ENCODE assay signal across 11 cellular contexts in the genomic region with DNA sequence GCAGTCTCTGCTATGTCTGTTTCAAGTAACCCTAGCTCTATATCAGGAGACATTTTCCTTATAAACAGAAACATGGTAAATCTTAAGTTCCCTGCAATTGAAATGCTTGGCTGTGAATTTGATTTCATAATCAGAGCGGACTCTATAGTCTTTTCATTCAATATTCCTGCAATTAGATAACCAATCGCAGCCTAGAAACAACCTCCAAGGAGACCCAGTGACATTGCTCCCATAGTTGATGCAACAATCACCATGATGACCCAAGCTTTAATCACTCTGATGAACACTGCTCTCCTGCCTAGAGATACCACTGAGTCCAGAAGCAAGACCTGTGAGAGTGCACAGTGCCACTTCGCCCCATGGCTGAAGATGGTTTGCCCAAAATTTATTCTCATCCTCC. TPM values are rescaled to one million over a fixed set of nuclear protein-coding genes. Genes with fewer than 3 reads are reported as not detected.
"Had no signal": no experiment of that assay in that cellular context is flagged by ENCODE, and none has a peak within 500 bp of the region (broad histone marks: within the 10 kb centered on the region; RNA-seq: fewer than 3 reads in every experiment).

A gene (plus strand): TSS at position 301 of the 400 bp plus-strand sequence. CDS start 59 bp downstream, at position 360.

- H3K4me1 Mint-ChIP-seq: H9 had no signal

- FAIRE-seq: H1, H54 had no signal

- H3K27ac Mint-ChIP-seq: HFFc6 had no signal

- H2AFZ ChIP-seq: GM23248 had no signal

- H3K27ac ChIP-seq: GM23248 had no signal

- ATAC-seq: HCT116 had no signal

- H3K9me3 Mint-ChIP-seq: H9, HFFc6 had no signal

- H3K4me3 ChIP-seq: GM23248, HAP-1 had no signal

- DNase-seq: GM23248, GOT3, H9, HCEC 1CT, HFFc6 had no signal

- H3K9me3 ChIP-seq: HAP-1 had no signal

- H3K36me3 ChIP-seq: HAP-1 had no signal

- H3K4me1 ChIP-seq: HAP-1 had no signal

- H3K4me3 Mint-ChIP-seq: H9, HFFc6 had no signal

RNA-seq across cellular contexts. Expression of the gene that starts here (rescaled TPM):
- total RNA-seq: GM23248, H1, H4, H7, HFFc6 had no signal
- polyA plus RNA-seq: GM23248 had no signal
